ENCODE assay signal across 9 cellular contexts in the genomic region with DNA sequence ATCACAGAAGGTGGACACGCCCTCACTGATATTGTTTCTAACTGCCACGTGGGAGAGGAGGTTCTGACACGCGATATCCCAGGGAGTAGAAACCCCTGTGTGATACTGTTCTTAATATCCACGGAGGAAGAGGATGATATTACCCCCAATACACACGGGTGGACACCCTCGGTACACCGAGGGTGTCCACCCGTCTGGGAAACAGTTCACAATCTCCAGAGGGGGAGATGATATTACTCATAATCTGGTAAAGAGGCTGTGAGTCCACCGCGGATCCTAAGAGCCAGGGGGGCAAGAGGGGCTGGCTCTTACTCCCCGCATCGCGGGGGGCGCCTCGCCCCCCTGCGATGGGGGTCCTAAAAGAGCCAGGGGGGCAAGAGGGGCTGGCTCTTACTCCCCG. TPM values are rescaled to one million over a fixed set of nuclear protein-coding genes. Genes with fewer than 3 reads are reported as not detected.
DNase-seq lines count a peak whose midpoint lies in the region; ATAC-seq and TF ChIP-seq lines count a peak whose summit lies in the region.
"Had no signal": no experiment of that assay in that cellular context is flagged by ENCODE, and none has a peak within 500 bp of the region (broad histone marks: within the 10 kb centered on the region; RNA-seq: fewer than 3 reads in every experiment).

No MANE protein-coding gene starts in this region.

- no peak for TF ChIP-seq POLR2A in gastrocnemius medialis (IDR thresholded peaks at IDR 0.05)

- H3K27ac Mint-ChIP-seq in T-helper 1 cell treated with Interleukin-12 subunit alpha and Interleukin-12 subunit beta and Interleukin-4 antibody, amounts not matched to agents 30 μg/mL and 1 μg/mL, for 36 hours: no peak overlapping the region
- H3K27ac Mint-ChIP-seq in effector memory CD8-positive, alpha-beta T cell: peak overlapping the region; percentile 62 to 88
- no peak overlapping the region for H3K27ac Mint-ChIP-seq in stimulated activated memory B cell treated with anti-CD40 and anti-IgM and Interleukin-4, amounts not matched to agents 10 μg/mL and 1 μg/mL and 100 μg/mL, for 72 hours

- ATAC-seq in effector memory CD8-positive, alpha-beta T cell (replicated peaks): no peak
- ATAC-seq in gastrocnemius medialis: no peak
- no peak for ATAC-seq in stimulated activated memory B cell treated with anti-CD40 and anti-IgM and Interleukin-4, amounts not matched to agents 10 μg/mL and 1 μg/mL and 100 μg/mL, for 72 hours

- H3K27me3 ChIP-seq in gastrocnemius medialis: peaks cover 0 to 8% (median 7%) of the 10 kb centered on the region in 3 donors

- H3K27me3 Mint-ChIP-seq in T-helper 1 cell treated with Interleukin-12 subunit alpha and Interleukin-12 subunit beta and Interleukin-4 antibody, amounts not matched to agents 30 μg/mL and 1 μg/mL, for 36 hours (ENCODE audit: low read depth): no peaks in the 10 kb centered on the region
- peaks cover 6 to 20% of the 10 kb centered on the region in 2 donors for H3K27me3 Mint-ChIP-seq in effector memory CD8-positive, alpha-beta T cell
- H3K27me3 Mint-ChIP-seq in stimulated activated memory B cell treated with anti-CD40 and anti-IgM and Interleukin-4, amounts not matched to agents 10 μg/mL and 1 μg/mL and 100 μg/mL, for 72 hours: peaks cover 41% of the 10 kb centered on the region

- H3K9ac ChIP-seq in SK-N-MC (ENCODE audit: insufficient read length): no peak overlapping the region

- in situ Hi-C loops in gastrocnemius medialis (cut with MboI; ENCODE audit: low sequenced_read_pairs in 4 of 4): no loop called here

- intact Hi-C loops in gastrocnemius medialis (cut with DNase I; ENCODE audit: low total_unique reads): no loop called here

- H3K4me3 ChIP-seq in SK-N-MC (peak overlapping the region; percentile 33; the same call in 1 of the 2 replicates), gastrocnemius medialis (peak overlapping the region; percentile 18 to 32 (median 26))

- no peak overlapping the region for H3K27ac ChIP-seq in SK-N-MC
- no peak overlapping the region for H3K27ac ChIP-seq in gastrocnemius medialis

- DNase-seq in T-helper 1 cell (no peak), SK-N-MC (ENCODE audit: low read depth, low spot score) (no peak), gastrocnemius medialis (no peak), SKM-1 (lab: John Stamatoyannopoulos, UW; ENCODE audit: unreplicated experiment) (no peak), LoVo (ENCODE audit: low spot score) (no peak)
- DNase-seq in effector memory CD8-positive, alpha-beta T cell: no peak
- DNase-seq: OCI-M1 had no signal

- H3K4me3 Mint-ChIP-seq in T-helper 1 cell treated with Interleukin-12 subunit alpha and Interleukin-12 subunit beta and Interleukin-4 antibody, amounts not matched to agents 30 μg/mL and 1 μg/mL, for 36 hours: peak overlapping the region; percentile 10
- H3K4me3 Mint-ChIP-seq in effector memory CD8-positive, alpha-beta T cell: peak overlapping the region; percentile 51 to 70
- H3K4me3 Mint-ChIP-seq in stimulated activated memory B cell treated with anti-CD40 and anti-IgM and Interleukin-4, amounts not matched to agents 10 μg/mL and 1 μg/mL and 100 μg/mL, for 72 hours: no peak overlapping the region

- H3K36me3 Mint-ChIP-seq in T-helper 1 cell treated with Interleukin-12 subunit alpha and Interleukin-12 subunit beta and Interleukin-4 antibody, amounts not matched to agents 30 μg/mL and 1 μg/mL, for 36 hours (ENCODE audit: low read depth): no peaks in the 10 kb centered on the region
- H3K36me3 Mint-ChIP-seq in effector memory CD8-positive, alpha-beta T cell (ENCODE audit: insufficient read depth): no peaks in the 10 kb centered on the region
- no peaks in the 10 kb centered on the region for H3K36me3 Mint-ChIP-seq in stimulated activated memory B cell treated with anti-CD40 and anti-IgM and Interleukin-4, amounts not matched to agents 10 μg/mL and 1 μg/mL and 100 μg/mL, for 72 hours

- no peaks in the 10 kb centered on the region for H3K9me3 ChIP-seq in SK-N-MC (ENCODE audit: low read depth, low read length)
- H3K9me3 ChIP-seq in gastrocnemius medialis: no peaks in the 10 kb centered on the region

- no peaks in the 10 kb centered on the region for H3K9me3 Mint-ChIP-seq in T-helper 1 cell treated with Interleukin-12 subunit alpha and Interleukin-12 subunit beta and Interleukin-4 antibody, amounts not matched to agents 30 μg/mL and 1 μg/mL, for 36 hours
- H3K9me3 Mint-ChIP-seq in effector memory CD8-positive, alpha-beta T cell: no peaks in the 10 kb centered on the region
- H3K9me3 Mint-ChIP-seq in stimulated activated memory B cell treated with anti-CD40 and anti-IgM and Interleukin-4, amounts not matched to agents 10 μg/mL and 1 μg/mL and 100 μg/mL, for 72 hours: no peaks in the 10 kb centered on the region

- no peaks in the 10 kb centered on the region for H3K4me1 ChIP-seq in gastrocnemius medialis

- H3K36me3 ChIP-seq in SK-N-MC (ENCODE audit: insufficient read depth, low read length) (no peaks in the 10 kb centered on the region), gastrocnemius medialis (no peaks in the 10 kb centered on the region)

- H3K4me1 Mint-ChIP-seq in T-helper 1 cell treated with Interleukin-12 subunit alpha and Interleukin-12 subunit beta and Interleukin-4 antibody, amounts not matched to agents 30 μg/mL and 1 μg/mL, for 36 hours (ENCODE audit: low read depth): peaks cover 8% of the 10 kb centered on the region
- peaks cover 4 to 12% of the 10 kb centered on the region in 2 donors for H3K4me1 Mint-ChIP-seq in effector memory CD8-positive, alpha-beta T cell (ENCODE audit: low read depth in 2 of 2)
- H3K4me1 Mint-ChIP-seq in stimulated activated memory B cell treated with anti-CD40 and anti-IgM and Interleukin-4, amounts not matched to agents 10 μg/mL and 1 μg/mL and 100 μg/mL, for 72 hours: peaks cover 5% of the 10 kb centered on the region

- TF ChIP-seq CTCF in gastrocnemius medialis (IDR thresholded peaks at IDR 0.05 in 4 of 5, conservative IDR thresholded peaks at IDR 0.05 in 1 of 5): no peak

RNA-seq across cellular contexts. Expression of gene RGCC, which starts 29.6 kb away (rescaled TPM):
- total RNA-seq in gastrocnemius medialis: 100 to 1,000 TPM in 2 of 4 donors, 10 to 100 TPM in 2; 56.1 to 135 (median 92.0) TPM

Comparison
In these comparisons a context has a peak if more than half of its experiments do, and no peak if none do; other contexts are left out.
1. H3K27ac Mint-ChIP-seq: peak in effector memory CD8-positive, alpha-beta T cell (2 of 2); none in T-helper 1 cell treated with Interleukin-12 subunit alpha and Interleukin-12 subunit beta and Interleukin-4 antibody, amounts not matched to agents 30 μg/mL and 1 μg/mL, for 36 hours (single experiment) and stimulated activated memory B cell treated with anti-CD40 and anti-IgM and Interleukin-4, amounts not matched to agents 10 μg/mL and 1 μg/mL and 100 μg/mL, for 72 hours (single experiment).